In the genomic region with DNA sequence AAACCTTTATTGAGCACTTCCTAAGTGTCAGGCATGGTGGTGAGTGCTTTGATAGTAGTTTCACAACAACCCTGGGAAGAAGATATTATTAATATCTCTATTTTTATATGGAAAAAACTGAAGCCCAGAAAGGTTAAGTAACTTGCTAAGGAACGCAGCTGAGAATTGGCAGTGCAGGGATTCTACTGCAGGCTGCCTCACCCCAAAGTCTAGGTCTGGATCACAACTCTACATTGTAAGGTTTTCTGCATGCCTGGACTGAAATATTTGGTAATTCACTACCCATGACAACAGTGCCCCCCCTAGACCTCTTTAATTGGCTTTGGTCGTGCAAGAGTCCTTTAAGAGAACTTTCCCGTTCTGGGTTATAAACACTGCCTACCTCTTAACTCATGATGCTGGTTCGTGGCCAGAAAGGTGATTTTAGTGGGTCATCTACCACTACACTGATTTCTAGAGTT, we compare ENCODE assay signal across 17 cellular contexts.
DNase-seq lines count a peak whose midpoint lies in the region; ATAC-seq and TF ChIP-seq lines count a peak whose summit lies in the region.
"Had no signal": no experiment of that assay in that cellular context is flagged by ENCODE, and none has a peak within 500 bp of the region (broad histone marks: within the 10 kb centered on the region; RNA-seq: fewer than 3 reads in every experiment).

No MANE protein-coding gene starts in this region.

- no peak for TF ChIP-seq EP300 in neural cell (conservative IDR thresholded peaks at IDR 0.05; ENCODE audit: poor library complexity, severe bottlenecking)

- no peaks in the 10 kb centered on the region for H3K27me3 ChIP-seq in MG63
- no peaks in the 10 kb centered on the region for H3K27me3 ChIP-seq in brain microvascular endothelial cell (replicated peaks)
- H3K27me3 ChIP-seq in neural cell (ENCODE audit: insufficient read depth, low read depth, low read length) = peaks cover 5% of the 10 kb centered on the region
- no peaks in the 10 kb centered on the region for H3K27me3 ChIP-seq in testis
- H3K27me3 ChIP-seq: sigmoid colon had no signal

- H3K36me3 ChIP-seq in MG63 = no peaks in the 10 kb centered on the region
- no peaks in the 10 kb centered on the region for H3K36me3 ChIP-seq in brain microvascular endothelial cell (replicated peaks)
- H3K36me3 ChIP-seq in neural cell (ENCODE audit: insufficient read depth, low read length) = no peaks in the 10 kb centered on the region
- no peaks in the 10 kb centered on the region for H3K36me3 ChIP-seq in testis (ENCODE audit: low read depth, missing control alignments)
- H3K36me3 ChIP-seq: sigmoid colon had no signal

- peak overlapping the region; percentile 97 for H3K27ac ChIP-seq in brain microvascular endothelial cell
- no peak overlapping the region for H3K27ac ChIP-seq in neural cell (ENCODE audit: low read length)
- H3K27ac ChIP-seq in testis = no peak overlapping the region
- H3K27ac ChIP-seq: sigmoid colon had no signal

- TF ChIP-seq RAD21 in neural cell (conservative IDR thresholded peaks at IDR 0.05) = no peak

- H3F3A ChIP-seq in neural cell (ENCODE audit: insufficient read depth, low read length, poor library complexity, severe bottlenecking) = peaks cover 4% of the 10 kb centered on the region

- H3K4me1 ChIP-seq in testis = no peaks in the 10 kb centered on the region

- in situ Hi-C loops in brain microvascular endothelial cell (cut with HindIII; ENCODE audit: low pct_ligation_motif_present, low sequenced_read_pairs) = no loop called here

- H3K9me3 ChIP-seq in MG63 (no peaks in the 10 kb centered on the region), neural cell (ENCODE audit: low read length) (no peaks in the 10 kb centered on the region), testis (no peaks in the 10 kb centered on the region)
- H3K9me3 ChIP-seq: sigmoid colon had no signal

- intact Hi-C loops in testis (cut with DNase I; ENCODE audit: low total_unique reads) = no loop called here

- H2AFZ ChIP-seq in neural cell (ENCODE audit: low read depth, low read length) = no peak overlapping the region

- peak; percentile 67 for DNase-seq in EL
- peak; percentile 22 for DNase-seq in MG63
- DNase-seq in brain microvascular endothelial cell = peak; percentile 35
- no peak for DNase-seq in testis
- DNase-seq in activated CD4-positive, alpha-beta T cell treated with anti-CD3 and anti-CD28 coated beads, Interleukin-2, amount 50 U/mL, for 48 hours = no peak
- no peak for DNase-seq in NCI-H748 treated with DMSO at 0.1 percent for 48 hours (lab: John Stamatoyannopoulos, UW)
- DNase-seq: activated naive CD4-positive, alpha-beta T cell treated with Interleukin-2 at 50 U/mL for 16 hours; CD4-positive, alpha-beta T cell; erythroblast; GDM1; KBM-7; NK-92 treated with Interleukin-12 subunit alpha and Interleukin-12 subunit beta, amount 100 ng/mL, for 24 hours; SIG-M5; sigmoid colon; stimulated activated naive CD4-positive, alpha-beta T cell had no signal

- TF ChIP-seq CTCF in brain microvascular endothelial cell (IDR thresholded peaks at IDR 0.05; ENCODE audit: low read depth, low read length, missing control alignments) (no peak), neural cell (IDR thresholded peaks at IDR 0.05; ENCODE audit: poor library complexity, severe bottlenecking) (no peak), testis (IDR thresholded peaks at IDR 0.05) (no peak)

- H3K4me3 ChIP-seq in MG63 = no peak overlapping the region
- no peak overlapping the region for H3K4me3 ChIP-seq in brain microvascular endothelial cell (ENCODE audit: low read depth, low read length)
- peak overlapping the region; percentile 1 for H3K4me3 ChIP-seq in neural cell (ENCODE audit: low read length)
- no peak overlapping the region for H3K4me3 ChIP-seq in testis
- H3K4me3 ChIP-seq: sigmoid colon had no signal

- no peaks in the 10 kb centered on the region for H3K79me2 ChIP-seq in neural cell (replicated peaks; ENCODE audit: insufficient read depth, low read length)

- no peak overlapping the region for H3K9ac ChIP-seq in neural cell (ENCODE audit: low read length)

- no peak for TF ChIP-seq POLR2A in testis (IDR thresholded peaks at IDR 0.05)

- H3K9me2 ChIP-seq in neural cell (ENCODE audit: insufficient read depth, low read length) = no peaks in the 10 kb centered on the region

- ATAC-seq in GM21515 (IDR thresholded peaks at IDR 0.05; ENCODE audit: unreplicated experiment) = no peak

- H4K20me1 ChIP-seq in neural cell (ENCODE audit: insufficient read depth) = no peaks in the 10 kb centered on the region

- WGBS in testis, 2 donors = 74 to 75% methylated on average over 4 of the region's 4 CpGs

- peak overlapping the region; percentile 9 for H3K4me2 ChIP-seq in neural cell (ENCODE audit: low read length)

TF ChIP-seq in neural cell, 6 proteins besides CTCF, POLR2A, EP300 and RAD21:
- TF ChIP-seq TAF1 (IDR thresholded peaks at IDR 0.05; ENCODE audit: low read depth) = no peak
- no peak for TF ChIP-seq EZH2 (IDR thresholded peaks at IDR 0.05; ENCODE audit: borderline replicate concordance, insufficient read depth, low read length, poor library complexity, severe bottlenecking)
- TF ChIP-seq POLR2AphosphoS5 (IDR thresholded peaks at IDR 0.05) = no peak
- TF ChIP-seq REST (IDR thresholded peaks at IDR 0.05; ENCODE audit: borderline replicate concordance) = no peak
- no peak for TF ChIP-seq SMC3 (conservative IDR thresholded peaks at IDR 0.05; ENCODE audit: poor library complexity)
- TF ChIP-seq MXI1 (conservative IDR thresholded peaks at IDR 0.05; ENCODE audit: poor library complexity, severe bottlenecking) = no peak

Comparison
In these comparisons a context has a peak if more than half of its experiments do, and no peak if none do; other contexts are left out.
1. DNase-seq: peak in EL (single experiment), MG63 (single experiment) and brain microvascular endothelial cell (single experiment); none in testis (single experiment), activated CD4-positive, alpha-beta T cell treated with anti-CD3 and anti-CD28 coated beads, Interleukin-2, amount 50 U/mL, for 48 hours (0 of 2) and NCI-H748 treated with DMSO at 0.1 percent for 48 hours (single experiment).